Comparison of ENCODE assay signal across 16 cellular contexts in genomic region chr20:23445596-23446217, GRCh38. TPM values are rescaled to one million over a fixed set of nuclear protein-coding genes. Genes with fewer than 3 reads are reported as not detected.
DNase-seq lines count a peak whose midpoint lies in the region; ATAC-seq and TF ChIP-seq lines count a peak whose summit lies in the region.
"Had no signal": no experiment of that assay in that cellular context is flagged by ENCODE, and none has a peak within 500 bp of the region (broad histone marks: within the 10 kb centered on the region; RNA-seq: fewer than 3 reads in every experiment).

No MANE protein-coding gene starts in this region.

- H3K4me1 ChIP-seq in mammary epithelial cell (ENCODE audit: insufficient read depth, low read length) = peaks cover 14% of the 10 kb centered on the region

- no peak for TF ChIP-seq CTCF in mammary epithelial cell (conservative IDR thresholded peaks at IDR 0.05 in 1 of 2, IDR thresholded peaks at IDR 0.05 in 1 of 2; ENCODE audit: extremely low read depth in 1 of 2, insufficient read depth in 1 of 2, low read depth in 1 of 2, low read length in 2 of 2)
- TF ChIP-seq CTCF in CD14-positive monocyte (IDR thresholded peaks at IDR 0.05) = no peak
- TF ChIP-seq CTCF in WTC11 (IDR thresholded peaks at IDR 0.05) = no peak

- H3K9me3 Mint-ChIP-seq in CD14-positive monocyte (no peaks in the 10 kb centered on the region), WTC11 (no peaks in the 10 kb centered on the region)
- no peaks in the 10 kb centered on the region for H3K9me3 Mint-ChIP-seq in stimulated activated naive CD8-positive, alpha-beta T cell treated with anti-CD3 and anti-CD28 coated beads, Interleukin-15, amount 100 ng/mL, for 72 hours
- H3K9me3 Mint-ChIP-seq: activated naive CD8-positive, alpha-beta T cell treated with anti-CD3 and anti-CD28 coated beads, Interleukin-2, amount 50 U/mL, for 24 hours; effector memory CD8-positive, alpha-beta T cell; stimulated activated effector memory CD8-positive, alpha-beta T cell treated with anti-CD3 and anti-CD28 coated beads, Interleukin-12 subunit alpha, Interleukin-12 subunit beta, amount 100 ng/mL, for 72 hours had no signal

- no TSS peak for BruUV-seq in mammary epithelial cell (replicated peaks; lab: Mats Ljungman, UMichigan)

- H3K9ac ChIP-seq in mammary epithelial cell (ENCODE audit: insufficient read depth, low read length) = no peak overlapping the region

- ATAC-seq in GM21526 (IDR thresholded peaks at IDR 0.05; ENCODE audit: low FRiP score, unreplicated experiment) (no peak), WTC11 (no peak)
- no peak for ATAC-seq in stimulated activated naive CD8-positive, alpha-beta T cell treated with anti-CD3 and anti-CD28 coated beads, Interleukin-15, amount 100 ng/mL, for 72 hours
- ATAC-seq: activated naive CD8-positive, alpha-beta T cell treated with anti-CD3 and anti-CD28 coated beads, Interleukin-2, amount 50 U/mL, for 24 hours; effector memory CD8-positive, alpha-beta T cell; stimulated activated effector memory CD8-positive, alpha-beta T cell treated with anti-CD3 and anti-CD28 coated beads, Interleukin-12 subunit alpha, Interleukin-12 subunit beta, amount 100 ng/mL, for 72 hours had no signal

- H3K4me2 ChIP-seq in mammary epithelial cell (ENCODE audit: insufficient read depth, low read depth, low read length) = no peak overlapping the region
- H3K4me2 ChIP-seq: PC-9 had no signal

- intact Hi-C loops in mammary epithelial cell (cut with micrococcal nuclease) = no loop called here
- intact Hi-C loops in CD14-positive monocyte (cut with micrococcal nuclease) = no loop called here

- in situ Hi-C loops in mammary epithelial cell (cut with MboI; ENCODE audit: low sequenced_read_pairs in 2 of 2) = loop anchor here in 1 of 2 donors (10.0 kb wide), 1 partner anchor 159 kb away; the partner anchor contains the start of gene CST9

- H3K79me2 ChIP-seq in mammary epithelial cell (ENCODE audit: insufficient read depth, low read length) = no peaks in the 10 kb centered on the region

- peak; percentile 85 for DNase-seq in AG08395 (ENCODE audit: low spot score)
- DNase-seq in HK-2 (ENCODE audit: unreplicated experiment) = peak; percentile 30
- peak; percentile 84 for DNase-seq in mammary epithelial cell
- DNase-seq in islet precursor cell = peak; percentile 84
- no peak for DNase-seq in CD14-positive monocyte (ENCODE audit: low spot score)
- DNase-seq in stimulated activated naive CD8-positive, alpha-beta T cell treated with anti-CD3 and anti-CD28 coated beads, Interleukin-15, amount 100 ng/mL, for 72 hours = no peak
- DNase-seq in WTC11 (ENCODE audit: low spot score) = no peak
- DNase-seq: activated naive CD8-positive, alpha-beta T cell treated with anti-CD3 and anti-CD28 coated beads, Interleukin-2, amount 50 U/mL, for 24 hours; effector memory CD8-positive, alpha-beta T cell; GF-D8; MG63 had no signal

- H3K4me3 ChIP-seq in mammary epithelial cell (replicated peaks in 1 of 3; ENCODE audit: insufficient read depth in 1 of 3, low read depth in 2 of 3, low read length in 3 of 3) = no peak overlapping the region
- H3K4me3 ChIP-seq: MG63, PC-9 had no signal

- H3K4me1 Mint-ChIP-seq in CD14-positive monocyte (peaks cover 8% of the 10 kb centered on the region), WTC11 (0 out of 2 replicates have a peak, but pooled peaks cover 8% of the 10 kb centered on the region)
- peaks cover 9% of the 10 kb centered on the region for H3K4me1 Mint-ChIP-seq in stimulated activated naive CD8-positive, alpha-beta T cell treated with anti-CD3 and anti-CD28 coated beads, Interleukin-15, amount 100 ng/mL, for 72 hours

- 70% methylated on average over 1 of the region's 7 CpGs for WGBS in mammary epithelial cell (ENCODE audit: low coverage, missing lambda C conversion rate)

- H3K36me3 Mint-ChIP-seq in CD14-positive monocyte (no peaks in the 10 kb centered on the region), WTC11 (no peaks in the 10 kb centered on the region)
- H3K36me3 Mint-ChIP-seq: stimulated activated effector memory CD8-positive, alpha-beta T cell treated with anti-CD3 and anti-CD28 coated beads, Interleukin-12 subunit alpha, Interleukin-12 subunit beta, amount 100 ng/mL, for 72 hours had no signal

- dilution Hi-C loops in mammary epithelial cell (cut with HindIII; ENCODE audit: low sequenced_read_pairs) = no loop called here

- H3K27ac Mint-ChIP-seq in CD14-positive monocyte = no peak overlapping the region
- peak overlapping the region in 1 of 2 donors; percentile 61 for H3K27ac Mint-ChIP-seq in stimulated activated naive CD8-positive, alpha-beta T cell treated with anti-CD3 and anti-CD28 coated beads, Interleukin-15, amount 100 ng/mL, for 72 hours
- no peak overlapping the region for H3K27ac Mint-ChIP-seq in WTC11
- H3K27ac Mint-ChIP-seq: activated naive CD8-positive, alpha-beta T cell treated with anti-CD3 and anti-CD28 coated beads, Interleukin-2, amount 50 U/mL, for 24 hours; progenitor cell of endocrine pancreas; stimulated activated effector memory CD8-positive, alpha-beta T cell treated with anti-CD3 and anti-CD28 coated beads, Interleukin-12 subunit alpha, Interleukin-12 subunit beta, amount 100 ng/mL, for 72 hours had no signal

- H3K4me3 Mint-ChIP-seq in CD14-positive monocyte (no peak overlapping the region), WTC11 (no peak overlapping the region)
- H3K4me3 Mint-ChIP-seq in stimulated activated naive CD8-positive, alpha-beta T cell treated with anti-CD3 and anti-CD28 coated beads, Interleukin-15, amount 100 ng/mL, for 72 hours = no peak overlapping the region
- H3K4me3 Mint-ChIP-seq: activated naive CD8-positive, alpha-beta T cell treated with anti-CD3 and anti-CD28 coated beads, Interleukin-2, amount 50 U/mL, for 24 hours; effector memory CD8-positive, alpha-beta T cell; stimulated activated effector memory CD8-positive, alpha-beta T cell treated with anti-CD3 and anti-CD28 coated beads, Interleukin-12 subunit alpha, Interleukin-12 subunit beta, amount 100 ng/mL, for 72 hours had no signal

- H3K27ac ChIP-seq in mammary epithelial cell (ENCODE audit: insufficient read depth, low read depth, low read length) = no peak overlapping the region
- H3K27ac ChIP-seq: C4-2B, PC-9 had no signal

- H3K9me3 ChIP-seq in mammary epithelial cell (replicated peaks; ENCODE audit: insufficient read depth, low read length) = no peaks in the 10 kb centered on the region
- H3K9me3 ChIP-seq: MG63 had no signal

- no peaks in the 10 kb centered on the region for H3K27me3 ChIP-seq in mammary epithelial cell (ENCODE audit: insufficient read depth, low read length)
- H3K27me3 ChIP-seq: MG63 had no signal

- CTCF ChIA-PET in mammary epithelial cell (lab: Charles Lee; ENCODE audit: low non-redundant PET) (no interaction called here), WTC11 (lab: Charles Lee) (interaction anchor here (0.6 to 3.3 kb wide), 7 partner anchors 9 to 419 kb away, joined by 3 to 21 read pairs (median 6); partner anchors contain the start of gene NAPB)

- POLR2A ChIA-PET in WTC11 (lab: Charles Lee) = no interaction called here

- no peak overlapping the region for H2AFZ ChIP-seq in mammary epithelial cell (ENCODE audit: low read depth, low read length)
- H2AFZ ChIP-seq: PC-9 had no signal

- no peaks in the 10 kb centered on the region for H4K20me1 ChIP-seq in mammary epithelial cell (ENCODE audit: insufficient read depth, low read length)

- H3K27me3 Mint-ChIP-seq in CD14-positive monocyte (ENCODE audit: low read depth in 3 of 3) = peaks cover 2 to 10% (median 6%) of the 10 kb centered on the region in 3 donors
- H3K27me3 Mint-ChIP-seq in stimulated activated naive CD8-positive, alpha-beta T cell treated with anti-CD3 and anti-CD28 coated beads, Interleukin-15, amount 100 ng/mL, for 72 hours = no peaks in the 10 kb centered on the region
- H3K27me3 Mint-ChIP-seq in WTC11 (ENCODE audit: low read depth) = peaks cover 3% of the 10 kb centered on the region; the same call in 1 of the 2 replicates
- H3K27me3 Mint-ChIP-seq: effector memory CD8-positive, alpha-beta T cell had no signal

- H3K36me3 ChIP-seq in mammary epithelial cell (ENCODE audit: insufficient read depth, low read length) = no peaks in the 10 kb centered on the region
- H3K36me3 ChIP-seq: MG63 had no signal

TF ChIP-seq in WTC11, 78 proteins besides CTCF, POLR2A, EP300 and RAD21 (continues in another document):
- TF ChIP-seq ZNF425 (CRISPR knock-in tag; conservative IDR thresholded peaks at IDR 0.05) = no peak
- no peak for TF ChIP-seq CBFB (CRISPR knock-in tag; IDR thresholded peaks at IDR 0.05; ENCODE audit: low read depth)
- TF ChIP-seq CREM (CRISPR knock-in tag; IDR thresholded peaks at IDR 0.05) = no peak
- TF ChIP-seq NR3C1 (CRISPR knock-in tag; conservative IDR thresholded peaks at IDR 0.05; ENCODE audit: low read depth) = no peak
- no peak for TF ChIP-seq OVOL2 (CRISPR knock-in tag; IDR thresholded peaks at IDR 0.05; ENCODE audit: borderline replicate concordance)

RNA-seq across cellular contexts. Expression of gene CSTL1, which starts 6.2 kb away (rescaled TPM):
- total RNA-seq in mammary epithelial cell (not detected), WTC11 (2021) (not detected in 3 replicates)
- polyA plus RNA-seq in mammary epithelial cell (not detected), CD14-positive monocyte (not detected)
- polyA minus RNA-seq in mammary epithelial cell = not detected
- total RNA-seq: PC-9, progenitor cell of endocrine pancreas had no signal

RNA-seq across cellular contexts. Expression of gene CST11, which starts 7.0 kb away (rescaled TPM):
- not detected for total RNA-seq in mammary epithelial cell
- not detected for polyA plus RNA-seq in mammary epithelial cell
- polyA minus RNA-seq in mammary epithelial cell = not detected
- polyA plus RNA-seq in CD14-positive monocyte = not detected
- not detected in 3 replicates for total RNA-seq in WTC11 (2021)
- total RNA-seq: PC-9, progenitor cell of endocrine pancreas had no signal

RNA-seq across cellular contexts. Expression of gene NAPB, which starts 24.4 kb away (rescaled TPM):
- total RNA-seq in mammary epithelial cell = 1 to 10 TPM; 6.6 to 8.8 TPM
- 2.3 TPM for polyA plus RNA-seq in mammary epithelial cell
- not detected for polyA minus RNA-seq in mammary epithelial cell
- 1 to 10 TPM; 2.4 to 2.6 TPM for polyA plus RNA-seq in CD14-positive monocyte
- total RNA-seq in WTC11 (2021) = 12.9 to 15.1 TPM (median 13.3 TPM) in 3 replicates

RNA-seq across cellular contexts. Expression of gene CST8, which starts 45.2 kb away (rescaled TPM):
- total RNA-seq in mammary epithelial cell (not detected), WTC11 (2021) (not detected in 3 replicates)
- polyA plus RNA-seq in mammary epithelial cell (not detected), CD14-positive monocyte (not detected)
- not detected for polyA minus RNA-seq in mammary epithelial cell
- total RNA-seq: PC-9, progenitor cell of endocrine pancreas had no signal

Comparison
In these comparisons a context has a peak if more than half of its experiments do, and no peak if none do; other contexts are left out.
1. DNase-seq: peak in AG08395 (single experiment), HK-2 (single experiment), mammary epithelial cell (single experiment) and islet precursor cell (single experiment); none in CD14-positive monocyte (single experiment), stimulated activated naive CD8-positive, alpha-beta T cell treated with anti-CD3 and anti-CD28 coated beads, Interleukin-15, amount 100 ng/mL, for 72 hours (0 of 2) and WTC11 (single experiment).